Comparison of ENCODE assay signal across 8 cellular contexts in the genomic region with DNA sequence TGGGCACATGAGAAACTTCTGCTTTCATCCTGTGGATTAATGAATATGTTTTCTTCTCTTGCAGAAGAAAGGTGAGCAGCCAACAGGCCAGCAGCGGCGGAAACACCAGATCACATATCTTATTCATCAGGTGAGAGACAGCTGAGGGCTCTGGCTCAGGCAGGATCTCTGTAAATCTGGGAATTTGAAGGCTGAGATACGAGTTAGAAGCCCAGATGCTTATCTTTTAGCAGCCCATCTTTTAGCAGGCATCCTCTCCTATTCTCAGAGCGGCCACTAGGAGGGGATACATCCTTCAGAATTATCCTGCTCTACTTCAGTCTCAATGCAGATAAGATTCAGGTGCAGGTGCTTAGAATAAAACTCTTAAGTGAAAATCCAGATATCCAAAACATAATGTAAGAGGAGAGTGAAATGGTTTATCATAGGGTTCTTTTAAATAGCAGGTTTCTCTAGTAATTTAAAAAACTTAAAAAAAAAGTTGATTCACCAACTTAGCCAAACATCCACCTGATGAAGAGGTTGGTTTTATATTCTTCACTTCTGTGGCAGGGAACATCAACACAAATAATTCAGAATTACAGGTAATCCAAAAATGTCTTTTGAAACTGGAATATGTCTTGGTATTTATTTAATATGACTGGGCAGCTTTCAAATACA. TPM values are rescaled to one million over a fixed set of nuclear protein-coding genes. Genes with fewer than 3 reads are reported as not detected.
DNase-seq lines count a peak whose midpoint lies in the region; ATAC-seq and TF ChIP-seq lines count a peak whose summit lies in the region.

No MANE protein-coding gene starts in this region.

- in situ Hi-C loops in HAP-1 (cut with MboI; ENCODE audit: low sequenced_read_pairs) = no loop called here

- no peaks in the 10 kb centered on the region for H3K27me3 Mint-ChIP-seq in activated CD4-positive, alpha-beta memory T cell treated with anti-CD3 and anti-CD28 coated beads, Interleukin-2, amount 10 ng/mL, durations not matched to agents 7 days and 5 days

- H3K27me3 ChIP-seq in HAP-1 (ENCODE audit: low read depth) = no peaks in the 10 kb centered on the region
- no peaks in the 10 kb centered on the region for H3K27me3 ChIP-seq in osteoblast (ENCODE audit: insufficient read depth, low read length)

- peak; percentile 85 for TF ChIP-seq CTCF in osteoblast (IDR thresholded peaks at IDR 0.05; ENCODE audit: extremely low read depth, low read depth, low read length)

- peaks cover 76% of the 10 kb centered on the region for H3K36me3 Mint-ChIP-seq in activated CD4-positive, alpha-beta memory T cell treated with anti-CD3 and anti-CD28 coated beads, Interleukin-2, amount 10 ng/mL, durations not matched to agents 7 days and 5 days (ENCODE audit: low read depth)

- H3K4me3 ChIP-seq in HAP-1 (no peak overlapping the region), osteoblast (ENCODE audit: insufficient read depth, low read length) (no peak overlapping the region)

- H3K36me3 ChIP-seq in HAP-1 (replicated peaks) (peaks cover 85% of the 10 kb centered on the region), osteoblast (ENCODE audit: insufficient read depth, low read length) (peaks cover 75% of the 10 kb centered on the region)

- CTCF ChIA-PET in activated CD4-positive, alpha-beta memory T cell treated with anti-CD3 and anti-CD28 coated beads, Interleukin-2, amount 10 ng/mL, durations not matched to agents 7 days and 5 days (lab: Charles Lee) = interaction anchor here (0.8 to 13.6 kb wide), 12 partner anchors 10 to 92 kb away, joined by 3 to 238 read pairs (median 5); a partner anchor contains a TSS

- peaks cover 24% of the 10 kb centered on the region for H3K4me1 Mint-ChIP-seq in activated CD4-positive, alpha-beta memory T cell treated with anti-CD3 and anti-CD28 coated beads, Interleukin-2, amount 10 ng/mL, durations not matched to agents 7 days and 5 days

- H4K20me1 ChIP-seq in osteoblast (ENCODE audit: insufficient read depth, low read length) = peaks cover 24% of the 10 kb centered on the region

- H3K9me3 ChIP-seq in HAP-1 (no peaks in the 10 kb centered on the region), osteoblast (ENCODE audit: low read depth, low read length) (no peaks in the 10 kb centered on the region)

- POLR2A ChIA-PET in activated CD4-positive, alpha-beta memory T cell treated with anti-CD3 and anti-CD28 coated beads, Interleukin-2, amount 10 ng/mL, durations not matched to agents 7 days and 5 days (lab: Charles Lee) = interaction anchor here (0.8 to 5.5 kb wide), 5 partner anchors 11 to 70 kb away, joined by 3 to 38 read pairs (median 8); a partner anchor contains a TSS

- no peak for ATAC-seq in HG03520 (IDR thresholded peaks at IDR 0.05; ENCODE audit: unreplicated experiment)

- no peaks in the 10 kb centered on the region for H3K4me1 ChIP-seq in HAP-1
- H3K4me1 ChIP-seq in osteoblast (ENCODE audit: insufficient read depth, low read length) = peaks cover 39% of the 10 kb centered on the region

- no peak for TF ChIP-seq POLR2A in erythroblast (IDR thresholded peaks at IDR 0.05; ENCODE audit: low read length)

- DNase-seq in COLO829 (ENCODE audit: low spot score) = peak; percentile 67
- peak; percentile 48 to 67 for DNase-seq in HAP-1 (ENCODE audit: low spot score in 2 of 2)
- peak; percentile 82 for DNase-seq in NCI-H526 treated with DMSO at 0.1 percent for 48 hours (lab: John Stamatoyannopoulos, UW)
- DNase-seq in activated CD4-positive, alpha-beta memory T cell treated with anti-CD3 and anti-CD28 coated beads, Interleukin-2, amount 10 ng/mL, durations not matched to agents 7 days and 5 days = peak; percentile 70
- peak; percentile 73 to 78 for DNase-seq in erythroblast (lab: John Stamatoyannopoulos, UW)
- DNase-seq in osteoblast (ENCODE audit: insufficient read length, low spot score, missing footprints) = no peak
- no peak for DNase-seq in OCI-M2 (lab: John Stamatoyannopoulos, UW; ENCODE audit: unreplicated experiment)

- H3K4me3 Mint-ChIP-seq in activated CD4-positive, alpha-beta memory T cell treated with anti-CD3 and anti-CD28 coated beads, Interleukin-2, amount 10 ng/mL, durations not matched to agents 7 days and 5 days = no peak overlapping the region

- H3K79me2 ChIP-seq in osteoblast (ENCODE audit: insufficient read depth, low read length) = no peaks in the 10 kb centered on the region

- H3K27ac Mint-ChIP-seq in activated CD4-positive, alpha-beta memory T cell treated with anti-CD3 and anti-CD28 coated beads, Interleukin-2, amount 10 ng/mL, durations not matched to agents 7 days and 5 days = no peak overlapping the region

- H2AFZ ChIP-seq in osteoblast (ENCODE audit: low read length) = no peak overlapping the region

- no peaks in the 10 kb centered on the region for H3K9me3 Mint-ChIP-seq in activated CD4-positive, alpha-beta memory T cell treated with anti-CD3 and anti-CD28 coated beads, Interleukin-2, amount 10 ng/mL, durations not matched to agents 7 days and 5 days

- no peak overlapping the region for H3K27ac ChIP-seq in osteoblast (ENCODE audit: low read depth, low read length)

- no peak overlapping the region for H3K4me2 ChIP-seq in osteoblast (ENCODE audit: insufficient read depth, low read length)

RNA-seq across cellular contexts. Expression of a gene that starts 19.3 kb away (rescaled TPM):
- 100 to 1,000 TPM; 192 to 193 TPM for total RNA-seq in activated CD4-positive, alpha-beta memory T cell treated with anti-CD3 and anti-CD28 coated beads, Interleukin-2, amount 10 ng/mL, durations not matched to agents 7 days and 5 days
- 0.29 and 0.36 TPM in 2 replicates for total RNA-seq in osteoblast

RNA-seq across cellular contexts. Expression of a gene that starts 30.0 kb away (rescaled TPM):
- total RNA-seq in activated CD4-positive, alpha-beta memory T cell treated with anti-CD3 and anti-CD28 coated beads, Interleukin-2, amount 10 ng/mL, durations not matched to agents 7 days and 5 days = 10 to 100 TPM; 61.6 to 74.1 TPM
- 18.0 and 22.8 TPM in 2 replicates for total RNA-seq in osteoblast

RNA-seq across cellular contexts. Expression of a gene that starts 45.9 kb away (rescaled TPM):
- total RNA-seq in activated CD4-positive, alpha-beta memory T cell treated with anti-CD3 and anti-CD28 coated beads, Interleukin-2, amount 10 ng/mL, durations not matched to agents 7 days and 5 days = 100 to 1,000 TPM; 222 to 229 TPM
- 167 and 177 TPM in 2 replicates for total RNA-seq in osteoblast

RNA-seq across cellular contexts. Expression of a gene that starts 56.5 kb away (rescaled TPM):
- 10 to 100 TPM; 40.3 to 43.8 TPM for total RNA-seq in activated CD4-positive, alpha-beta memory T cell treated with anti-CD3 and anti-CD28 coated beads, Interleukin-2, amount 10 ng/mL, durations not matched to agents 7 days and 5 days
- total RNA-seq in osteoblast = 16.2 and 17.7 TPM in 2 replicates

Comparison
In these comparisons a context has a peak if more than half of its experiments do, and no peak if none do; other contexts are left out.
1. DNase-seq: peak in COLO829 (single experiment), HAP-1 (2 of 2), NCI-H526 treated with DMSO at 0.1 percent for 48 hours (single experiment), activated CD4-positive, alpha-beta memory T cell treated with anti-CD3 and anti-CD28 coated beads, Interleukin-2, amount 10 ng/mL, durations not matched to agents 7 days and 5 days (single experiment) and erythroblast (2 of 2); none in osteoblast (single experiment) and OCI-M2 (single experiment).
2. RNA of a gene that starts 19.3 kb away (total RNA-seq): 192 to 193 TPM in activated CD4-positive, alpha-beta memory T cell treated with anti-CD3 and anti-CD28 coated beads, Interleukin-2, amount 10 ng/mL, durations not matched to agents 7 days and 5 days; 0.29 to 0.36 TPM in osteoblast; every median in the first group is over 100 times any median in the second.